In genomic region chr2:46943881-46944798, GRCh38 we compare ENCODE assay signal across 8 cellular contexts. TPM values are rescaled to one million over a fixed set of nuclear protein-coding genes. Genes with fewer than 3 reads are reported as not detected.
DNase-seq lines count a peak whose midpoint lies in the region; ATAC-seq and TF ChIP-seq lines count a peak whose summit lies in the region.

No MANE protein-coding gene starts in this region.

- H2AFZ ChIP-seq in IMR-90 (replicated peaks; ENCODE audit: low read length, poor library complexity) (no peak overlapping the region), neural progenitor cell (replicated peaks) (no peak overlapping the region)

- no peak overlapping the region; the same call in 1 of the 2 replicates for H3K4ac ChIP-seq in IMR-90 (ENCODE audit: low read depth, low read length)

- no peak overlapping the region for H4K5ac ChIP-seq in IMR-90 (ENCODE audit: low read depth, low read length)

- H3K27me3 ChIP-seq in IMR-90 (ENCODE audit: control insufficient read depth, insufficient read depth, low read length) (no peaks in the 10 kb centered on the region), neural progenitor cell (peaks cover 8% of the 10 kb centered on the region)

- H2BK15ac ChIP-seq in IMR-90 (ENCODE audit: low read depth, low read length), result no peak overlapping the region

- dilution Hi-C loops in IMR-90 (cut with HindIII; ENCODE audit: low sequenced_read_pairs, unreplicated experiment), result no loop called here

- H3K4me3 Mint-ChIP-seq in activated T-helper 2 cell treated with anti-CD3 and anti-CD28 coated beads, Interferon-gamma antibody, Interleukin-2, Interleukin-4, amounts not matched to agents 10 μg/mL and 5 μg/mL and 100 μg/mL, durations not matched to agents 14 hours and 24 hours and 36 hours (ENCODE audit: low read depth), result peak overlapping the region; percentile 99
- no peak overlapping the region for H3K4me3 Mint-ChIP-seq in neural progenitor cell

- peak overlapping the region; percentile 99 for H3K27ac Mint-ChIP-seq in activated T-helper 2 cell treated with anti-CD3 and anti-CD28 coated beads, Interferon-gamma antibody, Interleukin-2, Interleukin-4, amounts not matched to agents 10 μg/mL and 5 μg/mL and 100 μg/mL, durations not matched to agents 14 hours and 24 hours and 36 hours
- H3K27ac Mint-ChIP-seq in neural progenitor cell, result no peak overlapping the region

- H3K9me3 Mint-ChIP-seq in activated T-helper 2 cell treated with anti-CD3 and anti-CD28 coated beads, Interferon-gamma antibody, Interleukin-2, Interleukin-4, amounts not matched to agents 10 μg/mL and 5 μg/mL and 100 μg/mL, durations not matched to agents 14 hours and 24 hours and 36 hours, result no peaks in the 10 kb centered on the region
- no peaks in the 10 kb centered on the region for H3K9me3 Mint-ChIP-seq in neural progenitor cell

- H2BK120ac ChIP-seq in IMR-90 (ENCODE audit: low read depth, low read length), result no peak overlapping the region

- peaks cover 8% of the 10 kb centered on the region for H3K36me3 ChIP-seq in IMR-90 (ENCODE audit: control insufficient read depth, insufficient read depth, low read length)
- H3K36me3 ChIP-seq in neural progenitor cell, result no peaks in the 10 kb centered on the region

- no peak for TF ChIP-seq CTCF in IMR-90 (conservative IDR thresholded peaks at IDR 0.05; ENCODE audit: low read depth, low read length)
- no peak for TF ChIP-seq CTCF in neural progenitor cell (IDR thresholded peaks at IDR 0.05)

- no peak overlapping the region for H4K8ac ChIP-seq in IMR-90 (ENCODE audit: low read depth in 2 of 2, low read length in 2 of 2)

- intact Hi-C loops in IMR-90 (cut with micrococcal nuclease), result no loop called here
- intact Hi-C loops in activated T-helper 2 cell treated with anti-CD3 and anti-CD28 coated beads, Interferon-gamma antibody, Interleukin-2, Interleukin-4, amounts not matched to agents 10 μg/mL and 5 μg/mL and 100 μg/mL, durations not matched to agents 14 hours and 24 hours and 36 hours (cut with micrococcal nuclease), result loop anchor here (1.0 kb wide), 1 partner anchor 35 kb away; no protein-coding TSS in a partner anchor

- ATAC-seq in GM19452 (IDR thresholded peaks at IDR 0.05; ENCODE audit: unreplicated experiment) (peak; percentile 37), IMR-90 (ENCODE audit: low read depth) (no peak)

- no peak overlapping the region for H3K14ac ChIP-seq in IMR-90 (replicated peaks; ENCODE audit: low read depth, low read length)

- no peaks in the 10 kb centered on the region for H3K27me3 Mint-ChIP-seq in activated T-helper 2 cell treated with anti-CD3 and anti-CD28 coated beads, Interferon-gamma antibody, Interleukin-2, Interleukin-4, amounts not matched to agents 10 μg/mL and 5 μg/mL and 100 μg/mL, durations not matched to agents 14 hours and 24 hours and 36 hours (ENCODE audit: low read depth)
- peaks cover 8% of the 10 kb centered on the region for H3K27me3 Mint-ChIP-seq in neural progenitor cell (ENCODE audit: insufficient read depth, low read depth)

- no peak overlapping the region for H2BK5ac ChIP-seq in IMR-90 (ENCODE audit: low read depth, low read length, poor library complexity, severe bottlenecking)

- TSS peak; percentile 27 for BruUV-seq in IMR-90 (replicated peaks; lab: Mats Ljungman, UMichigan)

- no CpG with 5 or more reads among the region's 9 CpGs for WGBS in IMR-90 (ENCODE audit: extremely low coverage in 2 of 2, insufficient read length in 1 of 2), 2 experiments

- no peak overlapping the region for H4K91ac ChIP-seq in IMR-90 (ENCODE audit: insufficient read depth, low read depth, low read length)

- peaks cover 26% of the 10 kb centered on the region for H4K20me1 ChIP-seq in IMR-90 (ENCODE audit: insufficient read depth, low read length)
- peaks cover 12% of the 10 kb centered on the region for H4K20me1 ChIP-seq in neural progenitor cell (ENCODE audit: low read depth)

- H3K23ac ChIP-seq in IMR-90 (ENCODE audit: low read depth, low read length), result peak overlapping the region; percentile 62; the same call in 1 of the 2 replicates

- H3K4me1 Mint-ChIP-seq in activated T-helper 2 cell treated with anti-CD3 and anti-CD28 coated beads, Interferon-gamma antibody, Interleukin-2, Interleukin-4, amounts not matched to agents 10 μg/mL and 5 μg/mL and 100 μg/mL, durations not matched to agents 14 hours and 24 hours and 36 hours (ENCODE audit: low read depth), result peaks cover 48% of the 10 kb centered on the region
- peaks cover 27% of the 10 kb centered on the region for H3K4me1 Mint-ChIP-seq in neural progenitor cell

- POLR2A ChIA-PET in IMR-90 (lab: Charles Lee; ENCODE audit: unreplicated experiment), result interaction anchor here (0.7 kb wide), 1 partner anchor 255 kb away, joined by 3 read pairs; no protein-coding TSS in a partner anchor

- H2BK20ac ChIP-seq in IMR-90 (ENCODE audit: low read depth, low read length), result no peak overlapping the region

- H3K36me3 Mint-ChIP-seq in activated T-helper 2 cell treated with anti-CD3 and anti-CD28 coated beads, Interferon-gamma antibody, Interleukin-2, Interleukin-4, amounts not matched to agents 10 μg/mL and 5 μg/mL and 100 μg/mL, durations not matched to agents 14 hours and 24 hours and 36 hours (ENCODE audit: low read depth), result peaks cover 50% of the 10 kb centered on the region
- peaks cover 5% of the 10 kb centered on the region for H3K36me3 Mint-ChIP-seq in neural progenitor cell

- H3K27ac ChIP-seq in IMR-90 (ENCODE audit: insufficient read depth, low read length), result no peak overlapping the region
- H3K27ac ChIP-seq in neural progenitor cell, result no peak overlapping the region

- in situ Hi-C loops in IMR-90 (cut with MboI; ENCODE audit: low sequenced_read_pairs), result no loop called here

- H3K18ac ChIP-seq in IMR-90 (ENCODE audit: low read depth, low read length), result no peak overlapping the region

- no peak overlapping the region for H2AK9ac ChIP-seq in IMR-90 (replicated peaks; ENCODE audit: low read depth, low read length, poor library complexity)

- TF ChIP-seq POLR2A in IMR-90 (IDR thresholded peaks at IDR 0.05; ENCODE audit: low read depth, low read length), result no peak

- H3K9ac ChIP-seq in IMR-90 (ENCODE audit: low read depth, low read length), result no peak overlapping the region
- no peak overlapping the region for H3K9ac ChIP-seq in neural progenitor cell

- H3K4me1 ChIP-seq in IMR-90 (ENCODE audit: control insufficient read depth, insufficient read depth, low read length), result peaks cover 19% of the 10 kb centered on the region
- H3K4me1 ChIP-seq in neural progenitor cell, result peaks cover 11% of the 10 kb centered on the region

- H2AK5ac ChIP-seq in IMR-90 (ENCODE audit: low read depth, low read length), result no peak overlapping the region

- H3K79me2 ChIP-seq in neural progenitor cell (ENCODE audit: low read depth), result no peaks in the 10 kb centered on the region

- TF ChIP-seq RAD21 in IMR-90 (IDR thresholded peaks at IDR 0.05; ENCODE audit: low read length), result no peak

- CTCF ChIA-PET in IMR-90 (lab: Yijun Ruan, JAX), result interaction anchor here (1.3 kb wide), 1 partner anchor 219 kb away, joined by 3 read pairs; no protein-coding TSS in a partner anchor

- H3K9me1 ChIP-seq in IMR-90 (ENCODE audit: insufficient read depth, low read length), result peaks cover 40% of the 10 kb centered on the region

- H3K4me3 ChIP-seq in IMR-90 (ENCODE audit: insufficient read depth, low read depth, low read length), result no peak overlapping the region
- H3K4me3 ChIP-seq in neural progenitor cell, result no peak overlapping the region

- peaks cover 22% of the 10 kb centered on the region for H3F3A ChIP-seq in neural progenitor cell (ENCODE audit: low read depth)

- H3K4me2 ChIP-seq in IMR-90 (ENCODE audit: low read depth, low read length) (peak overlapping the region; percentile 4; the same call in 1 of the 2 replicates), neural progenitor cell (no peak overlapping the region)

- H3K79me1 ChIP-seq in IMR-90 (ENCODE audit: low read depth in 1 of 2, low read length in 2 of 2), result peaks cover 44 to 83% of the 10 kb centered on the region in 2 experiments

- DNase-seq in IMR-90 (no peak), neural progenitor cell (ENCODE audit: low spot score) (no peak), medulla oblongata (ENCODE audit: extremely low spot score) (no peak), DMS53 treated with DMSO at 0.1 percent for 48 hours (lab: John Stamatoyannopoulos, UW; ENCODE audit: unreplicated experiment) (no peak), GF-D8 (lab: John Stamatoyannopoulos, UW) (no peak)
- DNase-seq in activated T-helper 2 cell treated with anti-CD3 and anti-CD28 coated beads, Interferon-gamma antibody, Interleukin-2, Interleukin-4, amounts not matched to agents 10 μg/mL and 5 μg/mL and 100 μg/mL, durations not matched to agents 14 hours and 24 hours and 36 hours (ENCODE audit: low spot score), result peak; percentile 61
- DNase-seq in stimulated activated CD4-positive, alpha-beta T cell treated with anti-CD3 and anti-CD28 coated beads, Interleukin-2, amount 100 ng/mL, for 4 hours (ENCODE audit: low read depth), result peak; percentile 37

- H3K56ac ChIP-seq in IMR-90 (ENCODE audit: extremely low read depth, insufficient read depth, low read length), result no peak overlapping the region

- no peaks in the 10 kb centered on the region for H3K9me3 ChIP-seq in IMR-90 (ENCODE audit: control insufficient read depth, insufficient read depth, low read length)
- no peaks in the 10 kb centered on the region for H3K9me3 ChIP-seq in neural progenitor cell (ENCODE audit: low read depth)

TF ChIP-seq in IMR-90, 13 proteins besides CTCF, POLR2A, EP300 and RAD21 (continues in another document):
- TF ChIP-seq FOS (IDR thresholded peaks at IDR 0.05; ENCODE audit: low read depth, low read length) (no peak), CHD1 (IDR thresholded peaks at IDR 0.05; ENCODE audit: low read depth, low read length) (no peak)

RNA-seq across cellular contexts. Expression of gene TTC7A, which starts 3.1 kb away (rescaled TPM):
- total RNA-seq in IMR-90 (2012; rRNA removed) (10.6 and 11.8 TPM in 2 replicates), neural progenitor cell (ENCODE audit: low replicate concordance) (15.5 and 16.5 TPM in 2 replicates)
- 23.0 and 23.9 TPM in 2 replicates for polyA plus RNA-seq in IMR-90 (2012; rRNA removed)
- polyA plus RNA-seq in IMR-90 (2012; cell fraction: cytosol; rRNA removed), result 13.6 and 14.0 TPM in 2 replicates
- polyA plus RNA-seq in IMR-90 (2012; cell fraction: nucleus; rRNA removed; ENCODE audit: low replicate concordance), result 111 and 172 TPM in 2 replicates
- 75.2 and 75.5 TPM in 2 replicates for total RNA-seq in activated T-helper 2 cell treated with anti-CD3 and anti-CD28 coated beads, Interferon-gamma antibody, Interleukin-2, Interleukin-4, amounts not matched to agents 10 μg/mL and 5 μg/mL and 100 μg/mL, durations not matched to agents 14 hours and 24 hours and 36 hours

RNA-seq across cellular contexts. Expression of gene MCFD2, which starts 28.5 kb away (rescaled TPM):
- 177 and 219 TPM in 2 replicates for total RNA-seq in IMR-90 (2012; rRNA removed)
- 127 and 145 TPM in 2 replicates for polyA plus RNA-seq in IMR-90 (2012; rRNA removed)
- 51.2 and 117 TPM in 2 replicates for polyA plus RNA-seq in IMR-90 (2012; cell fraction: cytosol; rRNA removed)
- 56.9 and 86.4 TPM in 2 replicates for polyA plus RNA-seq in IMR-90 (2012; cell fraction: nucleus; rRNA removed; ENCODE audit: low replicate concordance)
- total RNA-seq in activated T-helper 2 cell treated with anti-CD3 and anti-CD28 coated beads, Interferon-gamma antibody, Interleukin-2, Interleukin-4, amounts not matched to agents 10 μg/mL and 5 μg/mL and 100 μg/mL, durations not matched to agents 14 hours and 24 hours and 36 hours, result 45.2 and 46.0 TPM in 2 replicates
- 90.1 and 111 TPM in 2 replicates for total RNA-seq in neural progenitor cell (ENCODE audit: low replicate concordance)

Comparison
In these comparisons a context has a peak if more than half of its experiments do, and no peak if none do; other contexts are left out.
1. DNase-seq: peak in activated T-helper 2 cell treated with anti-CD3 and anti-CD28 coated beads, Interferon-gamma antibody, Interleukin-2, Interleukin-4, amounts not matched to agents 10 μg/mL and 5 μg/mL and 100 μg/mL, durations not matched to agents 14 hours and 24 hours and 36 hours (single experiment) and stimulated activated CD4-positive, alpha-beta T cell treated with anti-CD3 and anti-CD28 coated beads, Interleukin-2, amount 100 ng/mL, for 4 hours (single experiment); none in IMR-90 (single experiment), neural progenitor cell (single experiment), medulla oblongata (single experiment), DMS53 treated with DMSO at 0.1 percent for 48 hours (single experiment) and GF-D8 (single experiment).